ENCODE assay signal across 8 cellular contexts in genomic region chr5:14156611-14157493, GRCh38. TPM values are rescaled to one million over a fixed set of nuclear protein-coding genes. Genes with fewer than 3 reads are reported as not detected.
A peak's percentile ranks its signal among the peaks of the same experiment; 100 is the strongest.
DNase-seq lines count a peak whose midpoint lies in the region; ATAC-seq and TF ChIP-seq lines count a peak whose summit lies in the region.

No MANE protein-coding gene starts in this region.

- H3K27me3 ChIP-seq in right cardiac atrium (ENCODE audit: control insufficient read depth, insufficient read depth): no peaks in the 10 kb centered on the region
- no peaks in the 10 kb centered on the region for H3K27me3 ChIP-seq in vagina

- no peak overlapping the region for H3K27ac ChIP-seq in right cardiac atrium (ENCODE audit: low read length)
- peak overlapping the region; percentile 59 for H3K27ac ChIP-seq in vagina

- no peak for TF ChIP-seq CTCF in vagina (IDR thresholded peaks at IDR 0.05)

- WGBS in right cardiac atrium: 40% methylated on average over 9 of the region's 9 CpGs

- no peak for TF ChIP-seq POLR2A in vagina (IDR thresholded peaks at IDR 0.05)

- H3K36me3 ChIP-seq in vagina: no peaks in the 10 kb centered on the region

- H3K9me3 ChIP-seq in right cardiac atrium (ENCODE audit: control insufficient read depth, low read length): peaks cover 2% of the 10 kb centered on the region
- H3K9me3 ChIP-seq in vagina: no peaks in the 10 kb centered on the region

- DNase-seq in EH (ENCODE audit: low read depth) (peak; percentile 98), HS-5 (ENCODE audit: low read depth) (peak; percentile 99), right cardiac atrium (no peak), vagina (ENCODE audit: extremely low spot score in 2 of 2) (peak in 1 of 2 donors; percentile 85), ecto neural progenitor cell (ENCODE audit: low spot score) (no peak)

- H3K4me1 ChIP-seq in right cardiac atrium (ENCODE audit: control insufficient read depth, insufficient read depth, low read length) (peaks cover 21% of the 10 kb centered on the region), vagina (peaks cover 48% of the 10 kb centered on the region)

- H3K4me3 ChIP-seq in right cardiac atrium (ENCODE audit: low read length): peak overlapping the region; percentile 21
- H3K4me3 ChIP-seq in vagina: peak overlapping the region in 1 of 2 donors; percentile 7

- intact Hi-C loops in right cardiac atrium (cut with DNase I): no loop called here
- intact Hi-C loops in vagina (cut with DNase I): no loop called here

- ATAC-seq in GM21529 (IDR thresholded peaks at IDR 0.05; ENCODE audit: unreplicated experiment) (peak; percentile 61), SK-N-SH treated with all-trans-retinoic acid at 6 μM for 48 hours (peak; percentile 83), right cardiac atrium (peak; percentile 79 to 84), HG02970 (IDR thresholded peaks at IDR 0.05; ENCODE audit: low FRiP score, unreplicated experiment) (no peak)

TF ChIP-seq in SK-N-SH treated with all-trans-retinoic acid at 6 μM for 48 hours, 23 proteins besides CTCF, POLR2A, EP300 and RAD21:
- TF ChIP-seq CSDC2 (CRISPR knock-in tag; IDR thresholded peaks at IDR 0.05) (no peak), ARNTL (CRISPR knock-in tag; IDR thresholded peaks at IDR 0.05; ENCODE audit: borderline replicate concordance, low read depth) (no peak), ZNF8 (CRISPR knock-in tag; IDR thresholded peaks at IDR 0.05) (no peak), ZFP3 (CRISPR knock-in tag; IDR thresholded peaks at IDR 0.05) (no peak), PATZ1 (CRISPR knock-in tag; IDR thresholded peaks at IDR 0.05; ENCODE audit: borderline replicate concordance) (0 out of 2 replicates have a peak, but pooled peaks have one; percentile 23), GLIS3 (CRISPR knock-in tag; IDR thresholded peaks at IDR 0.05) (no peak), ISL1 (CRISPR knock-in tag; IDR thresholded peaks at IDR 0.05) (peak; percentile 58), ZC3H10 (CRISPR knock-in tag; IDR thresholded peaks at IDR 0.05) (no peak), ZNF565 (CRISPR knock-in tag; conservative IDR thresholded peaks at IDR 0.05; ENCODE audit: low read depth) (no peak), OSR1 (CRISPR knock-in tag; IDR thresholded peaks at IDR 0.05) (no peak)
- TF ChIP-seq, protein P1, sequence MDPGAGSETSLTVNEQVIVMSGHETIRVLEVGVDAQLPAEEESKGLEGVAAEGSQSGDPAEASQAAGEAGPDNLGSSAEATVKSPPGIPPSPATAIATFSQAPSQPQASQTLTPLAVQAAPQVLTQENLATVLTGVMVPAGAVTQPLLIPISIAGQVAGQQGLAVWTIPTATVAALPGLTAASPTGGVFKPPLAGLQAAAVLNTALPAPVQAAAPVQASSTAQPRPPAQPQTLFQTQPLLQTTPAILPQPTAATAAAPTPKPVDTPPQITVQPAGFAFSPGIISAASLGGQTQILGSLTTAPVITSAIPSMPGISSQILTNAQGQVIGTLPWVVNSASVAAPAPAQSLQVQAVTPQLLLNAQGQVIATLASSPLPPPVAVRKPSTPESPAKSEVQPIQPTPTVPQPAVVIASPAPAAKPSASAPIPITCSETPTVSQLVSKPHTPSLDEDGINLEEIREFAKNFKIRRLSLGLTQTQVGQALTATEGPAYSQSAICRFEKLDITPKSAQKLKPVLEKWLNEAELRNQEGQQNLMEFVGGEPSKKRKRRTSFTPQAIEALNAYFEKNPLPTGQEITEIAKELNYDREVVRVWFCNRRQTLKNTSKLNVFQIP (CRISPR knock-in tag; IDR thresholded peaks at IDR 0.05; ENCODE audit: borderline replicate concordance, low read depth): no peak
- TF ChIP-seq, protein P2, sequence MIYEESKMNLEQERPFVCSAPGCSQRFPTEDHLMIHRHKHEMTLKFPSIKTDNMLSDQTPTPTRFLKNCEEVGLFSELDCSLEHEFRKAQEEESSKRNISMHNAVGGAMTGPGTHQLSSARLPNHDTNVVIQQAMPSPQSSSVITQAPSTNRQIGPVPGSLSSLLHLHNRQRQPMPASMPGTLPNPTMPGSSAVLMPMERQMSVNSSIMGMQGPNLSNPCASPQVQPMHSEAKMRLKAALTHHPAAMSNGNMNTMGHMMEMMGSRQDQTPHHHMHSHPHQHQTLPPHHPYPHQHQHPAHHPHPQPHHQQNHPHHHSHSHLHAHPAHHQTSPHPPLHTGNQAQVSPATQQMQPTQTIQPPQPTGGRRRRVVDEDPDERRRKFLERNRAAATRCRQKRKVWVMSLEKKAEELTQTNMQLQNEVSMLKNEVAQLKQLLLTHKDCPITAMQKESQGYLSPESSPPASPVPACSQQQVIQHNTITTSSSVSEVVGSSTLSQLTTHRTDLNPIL (CRISPR knock-in tag; IDR thresholded peaks at IDR 0.05; ENCODE audit: low read depth): peak; percentile 87

RNA-seq across cellular contexts. Expression of gene TRIO, which starts 13.7 kb away (rescaled TPM):
- total RNA-seq in right cardiac atrium (10 to 100 TPM; 46.6 to 66.0 (median 55.5) TPM), vagina (142 TPM)
- 31.3 TPM for polyA plus RNA-seq in right cardiac atrium

Comparison
In these comparisons a context has a peak if more than half of its experiments do, and no peak if none do; other contexts are left out.
1. DNase-seq: peak in EH (single experiment) and HS-5 (single experiment); none in right cardiac atrium (0 of 3) and ecto neural progenitor cell (single experiment).